In genomic region chr17:77600346-77600745, GRCh38 we compare ENCODE assay signal across 19 cellular contexts.
DNase-seq lines count a peak whose midpoint lies in the region; ATAC-seq, FAIRE-seq and TF ChIP-seq lines count a peak whose summit lies in the region.
"Had no signal": no experiment of that assay in that cellular context is flagged by ENCODE, and none has a peak within 500 bp of the region (broad histone marks: within the 10 kb centered on the region; RNA-seq: fewer than 3 reads in every experiment).

No MANE protein-coding gene starts in this region.

- peaks cover 16% of the 10 kb centered on the region for H3K4me1 ChIP-seq in RWPE2 (ENCODE audit: insufficient read depth, poor library complexity, severe bottlenecking)
- H3K4me1 ChIP-seq in tibial artery: peaks cover 4 to 63% (median 55%) of the 10 kb centered on the region in 4 donors

- DNase-seq in RWPE2 (ENCODE audit: low spot score): peak; percentile 20
- DNase-seq in sciatic nerve (ENCODE audit: low spot score): peak; percentile 50
- DNase-seq in tibial artery: peak in 1 of 2 donors; percentile 14
- no peak for DNase-seq in GM19239 (ENCODE audit: insufficient read length, low spot score)
- no peak for DNase-seq in activated CD8-positive, alpha-beta T cell treated with anti-CD3 and anti-CD28 coated beads, Interleukin-2, amount 10 ng/mL, durations not matched to agents 7 days and 5 days
- DNase-seq: DND-41; GF-D8; GOT3; NCI-H1048; NCI-H146; NCI-H226; NCI-H69; NK-92 treated with Interleukin-12 subunit alpha and Interleukin-12 subunit beta, amount 100 ng/mL, for 24 hours; OCI-M1 had no signal

- no peak overlapping the region for H3K4me3 Mint-ChIP-seq in activated CD8-positive, alpha-beta T cell treated with anti-CD3 and anti-CD28 coated beads, Interleukin-2, amount 10 ng/mL, durations not matched to agents 7 days and 5 days
- H3K4me3 Mint-ChIP-seq: CD8-positive, alpha-beta T cell had no signal

- no peaks in the 10 kb centered on the region for H3K36me3 Mint-ChIP-seq in activated CD8-positive, alpha-beta T cell treated with anti-CD3 and anti-CD28 coated beads, Interleukin-2, amount 10 ng/mL, durations not matched to agents 7 days and 5 days (ENCODE audit: low read depth)
- H3K36me3 Mint-ChIP-seq: CD8-positive, alpha-beta T cell had no signal

- H3K9me3 Mint-ChIP-seq in activated CD8-positive, alpha-beta T cell treated with anti-CD3 and anti-CD28 coated beads, Interleukin-2, amount 10 ng/mL, durations not matched to agents 7 days and 5 days (ENCODE audit: insufficient read depth): no peaks in the 10 kb centered on the region
- H3K9me3 Mint-ChIP-seq: CD8-positive, alpha-beta T cell had no signal

- no peak for ATAC-seq in RWPE2 (ENCODE audit: low read depth)
- ATAC-seq in sciatic nerve: no peak
- no peak for ATAC-seq in GM18511 (IDR thresholded peaks at IDR 0.05; ENCODE audit: unreplicated experiment)
- ATAC-seq in activated CD8-positive, alpha-beta T cell treated with anti-CD3 and anti-CD28 coated beads, Interleukin-2, amount 10 ng/mL, durations not matched to agents 7 days and 5 days: no peak
- ATAC-seq: CD8-positive, alpha-beta T cell; K562 had no signal

- POLR2A ChIA-PET in activated CD8-positive, alpha-beta T cell treated with anti-CD3 and anti-CD28 coated beads, Interleukin-2, amount 10 ng/mL, durations not matched to agents 7 days and 5 days (lab: Charles Lee): interaction anchor here (0.5 kb wide), 1 partner anchor 236 kb away, joined by 3 read pairs; no protein-coding TSS in a partner anchor

- TF ChIP-seq CTCF in RWPE2 (IDR thresholded peaks at IDR 0.05; ENCODE audit: poor library complexity, severe bottlenecking) (no peak), tibial artery (IDR thresholded peaks at IDR 0.05) (no peak)

- H3K27me3 ChIP-seq in RWPE2 (ENCODE audit: insufficient read depth, poor library complexity, severe bottlenecking): no peaks in the 10 kb centered on the region
- H3K27me3 ChIP-seq in tibial artery: no peaks in the 10 kb centered on the region

- CTCF ChIA-PET in activated CD8-positive, alpha-beta T cell treated with anti-CD3 and anti-CD28 coated beads, Interleukin-2, amount 10 ng/mL, durations not matched to agents 7 days and 5 days (lab: Charles Lee): no interaction called here

- H3K27me3 Mint-ChIP-seq in activated CD8-positive, alpha-beta T cell treated with anti-CD3 and anti-CD28 coated beads, Interleukin-2, amount 10 ng/mL, durations not matched to agents 7 days and 5 days (ENCODE audit: low read depth): peaks cover 33% of the 10 kb centered on the region

- H3K4me3 ChIP-seq in RWPE2 (ENCODE audit: severe bottlenecking): no peak overlapping the region
- H3K4me3 ChIP-seq in tibial artery: peak overlapping the region in 1 of 2 donors; percentile 22
- H3K4me3 ChIP-seq: K562 had no signal

- no peak overlapping the region for H3K27ac ChIP-seq in RWPE2 (ENCODE audit: poor library complexity, severe bottlenecking)
- peak overlapping the region; percentile 47 for H3K27ac ChIP-seq in cingulate gyrus (ENCODE audit: low read depth, low read length)
- H3K27ac ChIP-seq in tibial artery: peak overlapping the region; percentile 91 to 96
- H3K27ac ChIP-seq: HL-60 had no signal

- H3K9me3 ChIP-seq in RWPE2 (ENCODE audit: severe bottlenecking) (no peaks in the 10 kb centered on the region), tibial artery (no peaks in the 10 kb centered on the region)

- FAIRE-seq in GM19239 (lab: Jason Lieb, UNC): no peak
- FAIRE-seq: K562 had no signal

- no peaks in the 10 kb centered on the region for H3K36me3 ChIP-seq in RWPE2 (ENCODE audit: low read depth)
- H3K36me3 ChIP-seq in tibial artery: no peaks in the 10 kb centered on the region

- H3K27ac Mint-ChIP-seq in activated CD8-positive, alpha-beta T cell treated with anti-CD3 and anti-CD28 coated beads, Interleukin-2, amount 10 ng/mL, durations not matched to agents 7 days and 5 days: no peak overlapping the region
- H3K27ac Mint-ChIP-seq: CD8-positive, alpha-beta T cell had no signal

- intact Hi-C loops in sciatic nerve (cut with DNase I) (no loop called here), tibial artery (cut with DNase I; ENCODE audit: low total_unique reads) (loop anchor here (5.0 kb wide), 1 partner anchor 357 kb away; the partner anchor contains the start of gene TNRC6C)

- peaks cover 14% of the 10 kb centered on the region for H3K4me1 Mint-ChIP-seq in activated CD8-positive, alpha-beta T cell treated with anti-CD3 and anti-CD28 coated beads, Interleukin-2, amount 10 ng/mL, durations not matched to agents 7 days and 5 days (ENCODE audit: low read depth)

Comparison
In these comparisons a context has a peak if more than half of its experiments do, and no peak if none do; other contexts are left out.
1. DNase-seq: peak in RWPE2 (single experiment) and sciatic nerve (single experiment); none in GM19239 (single experiment) and activated CD8-positive, alpha-beta T cell treated with anti-CD3 and anti-CD28 coated beads, Interleukin-2, amount 10 ng/mL, durations not matched to agents 7 days and 5 days (single experiment).